In the genomic region with DNA sequence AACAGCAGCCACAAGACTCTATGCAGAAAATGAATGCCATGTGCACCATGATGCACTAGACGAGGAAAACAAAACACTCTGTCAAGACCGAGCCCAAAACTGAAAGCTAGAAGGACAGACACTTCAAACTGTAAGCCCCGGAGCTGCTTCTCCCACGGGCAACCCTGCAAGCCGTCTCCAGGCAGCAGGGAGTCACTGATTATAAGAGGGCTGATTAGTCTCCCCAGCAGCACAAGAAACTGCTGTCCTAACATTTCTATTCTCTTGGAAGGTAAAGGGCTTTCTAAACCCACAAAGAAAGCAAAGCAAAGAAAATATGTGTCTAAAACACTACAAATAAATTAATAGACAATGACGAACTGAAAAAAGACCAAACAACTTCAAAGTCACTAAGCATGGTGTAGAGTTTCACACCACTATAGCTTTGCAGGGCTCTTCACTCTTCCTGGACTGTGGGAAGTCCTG, we compare ENCODE assay signal across 8 cellular contexts. TPM values are rescaled to one million over a fixed set of nuclear protein-coding genes. Genes with fewer than 3 reads are reported as not detected.
DNase-seq lines count a peak whose midpoint lies in the region; ATAC-seq and TF ChIP-seq lines count a peak whose summit lies in the region.

No MANE protein-coding gene starts in this region.

- TF ChIP-seq CTCF in HFF-Myc (IDR thresholded peaks at IDR 0.05; ENCODE audit: low read depth, low read length, missing control alignments) (no peak), retinal pigment epithelial cell (conservative IDR thresholded peaks at IDR 0.05; ENCODE audit: low read depth, low read length) (no peak)

- in situ Hi-C loops in G401 (cut with HindIII; ENCODE audit: low sequenced_read_pairs): no loop called here

- no peaks in the 10 kb centered on the region for H3K9me3 ChIP-seq in aorta (ENCODE audit: control insufficient read depth, low read length)

- 61 to 63% methylated on average over 6 of the region's 6 CpGs for WGBS in aorta, 2 donors

- no peak overlapping the region for H3K27ac ChIP-seq in aorta (ENCODE audit: low read depth in 1 of 2, low read length in 2 of 2)

- H3K27ac Mint-ChIP-seq in T-helper 1 cell treated with Interleukin-12 subunit alpha and Interleukin-12 subunit beta and Interleukin-4 antibody, amounts not matched to agents 30 μg/mL and 1 μg/mL, for 36 hours: peak overlapping the region; percentile 91

- peak overlapping the region; percentile 72 for H3K4me3 Mint-ChIP-seq in T-helper 1 cell treated with Interleukin-12 subunit alpha and Interleukin-12 subunit beta and Interleukin-4 antibody, amounts not matched to agents 30 μg/mL and 1 μg/mL, for 36 hours

- peaks cover 11% of the 10 kb centered on the region for H3K36me3 Mint-ChIP-seq in T-helper 1 cell treated with Interleukin-12 subunit alpha and Interleukin-12 subunit beta and Interleukin-4 antibody, amounts not matched to agents 30 μg/mL and 1 μg/mL, for 36 hours (ENCODE audit: low read depth)

- DNase-seq in NCI-H1417 (lab: John Stamatoyannopoulos, UW) (peak; percentile 13 to 78 (median 46)), NCI-H1417 treated with DMSO at 0.1 percent for 48 hours (lab: John Stamatoyannopoulos, UW) (no peak), HFF-Myc (ENCODE audit: extremely low read depth, low read depth) (no peak), erythroblast (lab: John Stamatoyannopoulos, UW) (peak; percentile 35 to 44), retinal pigment epithelial cell (ENCODE audit: low read depth) (no peak), aorta (no peak), G401 (ENCODE audit: low spot score) (no peak)

- peak overlapping the region; percentile 29 for H3K4me3 ChIP-seq in HFF-Myc (replicated peaks; ENCODE audit: low read depth, low read length)
- peak overlapping the region; percentile 21 for H3K4me3 ChIP-seq in retinal pigment epithelial cell (ENCODE audit: low read length)
- H3K4me3 ChIP-seq in aorta (ENCODE audit: low read length in 2 of 2): no peak overlapping the region

- no peaks in the 10 kb centered on the region for H3K27me3 Mint-ChIP-seq in T-helper 1 cell treated with Interleukin-12 subunit alpha and Interleukin-12 subunit beta and Interleukin-4 antibody, amounts not matched to agents 30 μg/mL and 1 μg/mL, for 36 hours (ENCODE audit: low read depth)

- H3K4me1 ChIP-seq in aorta (ENCODE audit: control insufficient read depth in 1 of 2, insufficient read depth in 2 of 2, low read length in 2 of 2): peaks cover 8 to 13% of the 10 kb centered on the region in 2 donors

- H3K9me3 Mint-ChIP-seq in T-helper 1 cell treated with Interleukin-12 subunit alpha and Interleukin-12 subunit beta and Interleukin-4 antibody, amounts not matched to agents 30 μg/mL and 1 μg/mL, for 36 hours: no peaks in the 10 kb centered on the region

- H3K4me1 Mint-ChIP-seq in T-helper 1 cell treated with Interleukin-12 subunit alpha and Interleukin-12 subunit beta and Interleukin-4 antibody, amounts not matched to agents 30 μg/mL and 1 μg/mL, for 36 hours (ENCODE audit: low read depth): peaks cover 36% of the 10 kb centered on the region

- TF ChIP-seq POLR2A in erythroblast (IDR thresholded peaks at IDR 0.05; ENCODE audit: low read length): no peak

- H3K27me3 ChIP-seq in aorta (ENCODE audit: control insufficient read depth in 1 of 2, insufficient read depth in 2 of 2, low read length in 1 of 2): no peaks in the 10 kb centered on the region

- intact Hi-C loops in aorta (cut with DNase I): no loop called here

- no peak for ATAC-seq in aorta (ENCODE audit: low FRiP score)

- no peaks in the 10 kb centered on the region for H3K36me3 ChIP-seq in aorta (ENCODE audit: control insufficient read depth in 1 of 2, insufficient read depth in 2 of 2, low read length in 1 of 2)

RNA-seq across cellular contexts. Expression of a gene that starts 15.5 kb away (rescaled TPM):
- total RNA-seq in aorta: 100 to 1,000 TPM in 1 of 2 donors, 10 to 100 TPM in 1; 49.0 to 109 TPM
- 10 to 100 TPM in 1 of 2 donors, 1 to 10 TPM in 1; 9.8 to 57.5 TPM for polyA plus RNA-seq in aorta
- 9.7 and 13.9 TPM in 2 replicates for total RNA-seq in G401 (2014; rRNA removed; shearing (Covaris generic))

RNA-seq across cellular contexts. Expression of a gene that starts 30.4 kb away (rescaled TPM):
- not detected for total RNA-seq in aorta
- 1 to 10 TPM in 1 of 2 donors, not detected in 1; 1.0 TPM for polyA plus RNA-seq in aorta
- total RNA-seq in G401 (2014; rRNA removed; shearing (Covaris generic)): not detected in 2 replicates

Comparison
In these comparisons a context has a peak if more than half of its experiments do, and no peak if none do; other contexts are left out.
1. DNase-seq: peak in NCI-H1417 (3 of 3) and erythroblast (2 of 2); none in NCI-H1417 treated with DMSO at 0.1 percent for 48 hours (single experiment), HFF-Myc (single experiment), retinal pigment epithelial cell (single experiment), aorta (0 of 2) and G401 (single experiment).
2. H3K4me3 ChIP-seq: peak in HFF-Myc (single experiment) and retinal pigment epithelial cell (single experiment); none in aorta (0 of 2).